In genomic region chr22:45554040-45554406, GRCh38 we compare ENCODE assay signal across 9 cellular contexts. TPM values are rescaled to one million over a fixed set of nuclear protein-coding genes. Genes with fewer than 3 reads are reported as not detected.
DNase-seq lines count a peak whose midpoint lies in the region; ATAC-seq, FAIRE-seq and TF ChIP-seq lines count a peak whose summit lies in the region.
"Had no signal": no experiment of that assay in that cellular context is flagged by ENCODE, and none has a peak within 500 bp of the region (broad histone marks: within the 10 kb centered on the region; RNA-seq: fewer than 3 reads in every experiment).

No MANE protein-coding gene starts in this region.

- H2BK20ac ChIP-seq in IMR-90 (ENCODE audit: low read depth, low read length): peak overlapping the region; percentile 36

- TF ChIP-seq POLR2A in IMR-90 (IDR thresholded peaks at IDR 0.05; ENCODE audit: low read depth, low read length): no peak
- no peak for TF ChIP-seq POLR2A in adrenal gland (IDR thresholded peaks at IDR 0.05)
- TF ChIP-seq POLR2A in HepG2 (IDR thresholded peaks at IDR 0.05; ENCODE audit: insufficient read depth in 1 of 2, low read depth in 2 of 2, low read length in 2 of 2): no peak
- TF ChIP-seq POLR2A in thyroid gland (IDR thresholded peaks at IDR 0.05): no peak

- peak overlapping the region; percentile 26; the same call in 1 of the 2 replicates for H3K23ac ChIP-seq in IMR-90 (ENCODE audit: low read depth, low read length)

- no peak for FAIRE-seq in HepG2 (lab: Jason Lieb, UNC)

- peaks cover 49% of the 10 kb centered on the region for H3K36me3 ChIP-seq in IMR-90 (ENCODE audit: control insufficient read depth, insufficient read depth, low read length)
- no peaks in the 10 kb centered on the region for H3K36me3 ChIP-seq in adrenal gland (replicated peaks in 1 of 2)
- H3K36me3 ChIP-seq in HepG2 (replicated peaks in 1 of 2; ENCODE audit: control insufficient read depth in 1 of 2, insufficient read depth in 2 of 2, low read length in 2 of 2): peaks cover 8 to 11% of the 10 kb centered on the region in 2 experiments; a peak in 2 of 5 replicates
- no peaks in the 10 kb centered on the region for H3K36me3 ChIP-seq in thyroid gland

- intact Hi-C loops in IMR-90 (cut with micrococcal nuclease) (loop anchor here (10.0 kb wide), 1 partner anchor 449 kb away; no protein-coding TSS in a partner anchor), adrenal gland (cut with DNase I) (loop anchor here (5.0 kb wide), 3 partner anchors 107 to 282 kb away; no protein-coding TSS in a partner anchor), HepG2 (cut with micrococcal nuclease; ENCODE audit: unreplicated experiment) (loop anchor here (10.0 kb wide), 2 partner anchors 49 to 289 kb away; partner anchors contain the start of gene FBLN1), thyroid gland (cut with DNase I) (loop anchor here (5.0 kb wide), 2 partner anchors 282 to 452 kb away; no protein-coding TSS in a partner anchor)

- POLR2A ChIA-PET in IMR-90 (lab: Charles Lee; ENCODE audit: unreplicated experiment): no interaction called here
- POLR2A ChIA-PET in HepG2 (lab: Yijun Ruan, JAX): interaction anchor here (1.1 to 1.5 kb wide), 2 partner anchors 50 to 113 kb away, joined by 4 to 6 read pairs; no protein-coding TSS in a partner anchor

- CTCF ChIA-PET in IMR-90 (lab: Yijun Ruan, JAX) (interaction anchor here (0.7 to 1.5 kb wide), 4 partner anchors 15 to 112 kb away, joined by 3 to 8 read pairs (median 4); no protein-coding TSS in a partner anchor), HepG2 (lab: Yijun Ruan, JAX; ENCODE audit: low intra/inter-chr PET ratio, low total read pairs) (interaction anchor here (1.8 to 2.3 kb wide), 3 partner anchors 113 to 285 kb away, joined by 6 to 32 read pairs (median 8); no protein-coding TSS in a partner anchor)

- H2BK120ac ChIP-seq in IMR-90 (ENCODE audit: low read depth, low read length): peak overlapping the region; percentile 80

- no peak overlapping the region; the same call in 1 of the 2 replicates for H3K18ac ChIP-seq in IMR-90 (ENCODE audit: low read depth, low read length)

- H3K27ac ChIP-seq in IMR-90 (ENCODE audit: insufficient read depth, low read length): peak overlapping the region; percentile 82; the same call in 1 of the 2 replicates
- H3K27ac ChIP-seq in adrenal gland: peak overlapping the region in 3 of 5 donors; percentile 65 to 87 (median 76)
- H3K27ac ChIP-seq in HepG2 (ENCODE audit: extremely low read length, insufficient read depth, low read length): no peak overlapping the region
- H3K27ac ChIP-seq in thyroid gland: peak overlapping the region in 2 of 3 donors; percentile 11 to 26

- peak overlapping the region; percentile 5 for H2AK9ac ChIP-seq in IMR-90 (replicated peaks; ENCODE audit: low read depth, low read length, poor library complexity)

- H2BK5ac ChIP-seq in IMR-90 (ENCODE audit: low read depth, low read length, poor library complexity, severe bottlenecking): peak overlapping the region; percentile 6

- peak overlapping the region; percentile 82 for H4K91ac ChIP-seq in IMR-90 (ENCODE audit: insufficient read depth, low read depth, low read length)

- ATAC-seq in IMR-90 (ENCODE audit: low read depth) (no peak), HepG2 (no peak; the same call in 2 of the 3 replicates)

- H3K4me3 ChIP-seq in IMR-90 (ENCODE audit: insufficient read depth, low read depth, low read length) (no peak overlapping the region), adrenal gland (no peak overlapping the region), HepG2 (replicated peaks in 1 of 3; ENCODE audit: insufficient read depth in 1 of 3, low read depth in 2 of 3, low read length in 3 of 3) (no peak overlapping the region; a peak in 1 of 6 replicates), thyroid gland (replicated peaks in 1 of 3) (no peak overlapping the region)

- dilution Hi-C loops in IMR-90 (cut with HindIII; ENCODE audit: low sequenced_read_pairs, unreplicated experiment): no loop called here

- H3K4ac ChIP-seq in IMR-90 (ENCODE audit: low read depth, low read length): peak overlapping the region; percentile 82

- TF ChIP-seq RAD21 in IMR-90 (IDR thresholded peaks at IDR 0.05; ENCODE audit: low read length): no peak
- TF ChIP-seq RAD21 in HepG2 (CRISPR knock-in tag; IDR thresholded peaks at IDR 0.05): no peak

- BruUV-seq in IMR-90 (replicated peaks; lab: Mats Ljungman, UMichigan): no TSS peak
- no TSS peak for BruUV-seq in HepG2 (replicated peaks; lab: Mats Ljungman, UMichigan)

- no peak for DNase-seq in IMR-90
- peak in 1 of 7 donors; percentile 26 for DNase-seq in adrenal gland
- no peak for DNase-seq in HepG2 (ENCODE audit: low spot score)
- DNase-seq in thyroid gland: no peak
- DNase-seq in Kasumi-1 (lab: John Stamatoyannopoulos, UW): no peak
- no peak for DNase-seq in inferior parietal cortex (ENCODE audit: extremely low spot score)
- no peak for DNase-seq in NCI-H1105 treated with DMSO at 0.1 percent for 48 hours (lab: John Stamatoyannopoulos, UW)
- no peak for DNase-seq in iPS-NIHi11 (ENCODE audit: low spot score)

- H3K4me2 ChIP-seq in IMR-90 (ENCODE audit: low read depth, low read length): no peak overlapping the region
- no peak overlapping the region; the same call in 1 of the 2 replicates for H3K4me2 ChIP-seq in HepG2 (ENCODE audit: low read depth, low read length)

- H3K79me1 ChIP-seq in IMR-90 (ENCODE audit: low read depth in 1 of 2, low read length in 2 of 2): peaks cover 0 to 26% of the 10 kb centered on the region in 2 experiments; a peak in 2 of 4 replicates

- H3K9me1 ChIP-seq in IMR-90 (ENCODE audit: insufficient read depth, low read length): peaks cover 16% of the 10 kb centered on the region

- TF ChIP-seq EP300 in HepG2 (IDR thresholded peaks at IDR 0.05; ENCODE audit: low read depth in 2 of 2, low read length in 2 of 2) (no peak), HepG2 (CRISPR knock-in tag; IDR thresholded peaks at IDR 0.05; ENCODE audit: borderline replicate concordance) (no peak)

- H3K79me2 ChIP-seq in HepG2 (ENCODE audit: insufficient read depth, low read length): no peaks in the 10 kb centered on the region

- no peaks in the 10 kb centered on the region; the same call in 1 of the 2 replicates for H3K9me3 ChIP-seq in IMR-90 (ENCODE audit: control insufficient read depth, insufficient read depth, low read length)
- no peaks in the 10 kb centered on the region for H3K9me3 ChIP-seq in adrenal gland (replicated peaks in 1 of 3)
- no peaks in the 10 kb centered on the region for H3K9me3 ChIP-seq in HepG2 (ENCODE audit: low read length)
- H3K9me3 ChIP-seq in thyroid gland: no peaks in the 10 kb centered on the region

- no peak overlapping the region for H3K9ac ChIP-seq in IMR-90 (ENCODE audit: low read depth, low read length)
- H3K9ac ChIP-seq in HepG2 (ENCODE audit: insufficient read depth, low read depth, low read length): no peak overlapping the region

- H2AK5ac ChIP-seq in IMR-90 (ENCODE audit: low read depth, low read length): peak overlapping the region; percentile 92

- in situ Hi-C loops in IMR-90 (cut with MboI; ENCODE audit: low sequenced_read_pairs) (loop anchor here (5.0 to 25.0 kb wide), 3 partner anchors 102 to 567 kb away; no protein-coding TSS in a partner anchor), HepG2 (cut with HindIII; ENCODE audit: extremely low pct_ligation_motif_present, low pct_unique_long_range_greater_than_20kb) (loop anchor here (5.0 kb wide), 2 partner anchors 112 to 287 kb away; no protein-coding TSS in a partner anchor)

- H3K56ac ChIP-seq in IMR-90 (ENCODE audit: extremely low read depth, insufficient read depth, low read length): no peak overlapping the region

- H4K20me1 ChIP-seq in IMR-90 (ENCODE audit: insufficient read depth, low read length) (peaks cover 7% of the 10 kb centered on the region), HepG2 (ENCODE audit: insufficient read depth, low read length) (no peaks in the 10 kb centered on the region)

- TF ChIP-seq CTCF in IMR-90 (conservative IDR thresholded peaks at IDR 0.05; ENCODE audit: low read depth, low read length): no peak
- TF ChIP-seq CTCF in adrenal gland (IDR thresholded peaks at IDR 0.05): peak in 2 of 6 experiments; percentile 4 to 13
- 0 out of 2 replicates have a peak, but pooled peaks have one; percentile 11 for TF ChIP-seq CTCF in HepG2 (CRISPR knock-in tag; IDR thresholded peaks at IDR 0.05)
- TF ChIP-seq CTCF in thyroid gland (IDR thresholded peaks at IDR 0.05): peak in 1 of 6 experiments; percentile 9

- H4K5ac ChIP-seq in IMR-90 (ENCODE audit: low read depth, low read length): no peak overlapping the region

- H3K27me3 ChIP-seq in IMR-90 (ENCODE audit: control insufficient read depth, insufficient read depth, low read length): no peaks in the 10 kb centered on the region
- no peaks in the 10 kb centered on the region for H3K27me3 ChIP-seq in adrenal gland
- no peaks in the 10 kb centered on the region for H3K27me3 ChIP-seq in HepG2 (ENCODE audit: control insufficient read depth in 1 of 2, insufficient read depth in 2 of 2, low read length in 2 of 2)
- H3K27me3 ChIP-seq in thyroid gland: no peaks in the 10 kb centered on the region

- H3K4me1 ChIP-seq in IMR-90 (ENCODE audit: control insufficient read depth, insufficient read depth, low read length) (peaks cover 36% of the 10 kb centered on the region), adrenal gland (replicated peaks in 1 of 2) (peaks cover 6 to 35% of the 10 kb centered on the region in 2 donors), HepG2 (ENCODE audit: insufficient read depth, low read length) (peaks cover 31% of the 10 kb centered on the region), thyroid gland (peaks cover 9 to 35% of the 10 kb centered on the region in 2 donors)

- peak overlapping the region in 1 of 2 experiments; percentile 61; a peak in 1 of 4 replicates for H4K8ac ChIP-seq in IMR-90 (ENCODE audit: low read depth in 2 of 2, low read length in 2 of 2)

- H2BK15ac ChIP-seq in IMR-90 (ENCODE audit: low read depth, low read length): peak overlapping the region; percentile 31; the same call in 1 of the 3 replicates

- H3K14ac ChIP-seq in IMR-90 (replicated peaks; ENCODE audit: low read depth, low read length): peak overlapping the region; percentile 59; the same call in 1 of the 2 replicates

- H2AFZ ChIP-seq in IMR-90 (replicated peaks; ENCODE audit: low read length, poor library complexity) (peak overlapping the region; percentile 74), HepG2 (ENCODE audit: low read length) (no peak overlapping the region)

- 61% methylated on average over 5 of the region's 16 CpGs; no CpG with 5 or more reads in 1 of the 2 experiments for WGBS in IMR-90 (ENCODE audit: extremely low coverage in 2 of 2, insufficient read length in 1 of 2), 2 experiments
- WGBS in adrenal gland, 4 donors: 43 to 54% (median 45%) methylated on average over 12 to 16 of the region's 16 CpGs
- 73% methylated on average over 16 of the region's 16 CpGs for WGBS in HepG2 (ENCODE audit: low lambda C conversion rate)
- 48 to 60% methylated on average over 14 to 16 of the region's 16 CpGs for WGBS in thyroid gland, 2 donors

RNA-seq across cellular contexts. Expression of gene FBLN1, which starts 51.3 kb away (rescaled TPM):
- total RNA-seq in IMR-90 (2012; rRNA removed) (11.3 and 11.4 TPM in 2 replicates), adrenal gland (100 to 1,000 TPM; 113 to 387 (median 243) TPM), HepG2 (2016; rRNA removed; fragmentation: Illumina TruSeq; extraction: Trizol) (21.6 and 37.3 TPM in 2 replicates), thyroid gland (100 to 1,000 TPM in 3 of 4 donors, 10 to 100 TPM in 1; 52.3 to 199 (median 163) TPM)
- polyA plus RNA-seq in IMR-90 (2012; rRNA removed) (80.8 and 87.9 TPM in 2 replicates), adrenal gland (100 to 1,000 TPM in 1 of 3 donors, 10 to 100 TPM in 2; 42.1 to 139 (median 83.6) TPM), HepG2 (2011; rRNA removed) (103 and 108 TPM in 2 replicates)
- polyA plus RNA-seq in IMR-90 (2012; cell fraction: cytosol; rRNA removed): 107 and 230 TPM in 2 replicates
- 78.8 and 81.4 TPM in 2 replicates for polyA plus RNA-seq in IMR-90 (2012; cell fraction: nucleus; rRNA removed; ENCODE audit: low replicate concordance)
- 8.8 and 10.2 TPM in 2 replicates for total RNA-seq in HepG2 (2016; cell fraction: cytosol; rRNA removed; fragmentation: Illumina TruSeq; extraction: Trizol; ENCODE audit: low read depth)
- total RNA-seq in HepG2 (2016; cell fraction: insoluble cytoplasmic fraction; rRNA removed; fragmentation: Illumina TruSeq; extraction: Trizol): 17.3 and 38.6 TPM in 2 replicates
- 18.8 and 20.1 TPM in 2 replicates for total RNA-seq in HepG2 (2016; cell fraction: membrane; rRNA removed; fragmentation: Illumina TruSeq; extraction: Trizol)
- total RNA-seq in HepG2 (2016; cell fraction: nucleus; rRNA removed; fragmentation: Illumina TruSeq; extraction: Trizol): 59.3 and 79.5 TPM in 2 replicates
- polyA plus RNA-seq in HepG2 (2011; cell fraction: cytosol; rRNA removed): 113 and 152 TPM in 2 replicates
- polyA plus RNA-seq in HepG2 (2011; cell fraction: nucleus; rRNA removed): 98.0 and 115 TPM in 2 replicates
- 98.1 and 136 TPM in 2 replicates for polyA plus RNA-seq in HepG2 (2012)
- 21.8 and 25.0 TPM in 2 replicates for polyA plus RNA-seq in HepG2 (2016; cell fraction: cytosol; fragmentation: Illumina TruSeq; extraction: Trizol; ENCODE audit: low read depth)
- polyA plus RNA-seq in HepG2 (2016; cell fraction: insoluble cytoplasmic fraction; fragmentation: Illumina TruSeq; extraction: Trizol; ENCODE audit: low read depth): 38.9 and 51.0 TPM in 2 replicates
- polyA plus RNA-seq in HepG2 (2016; cell fraction: membrane; fragmentation: Illumina TruSeq; extraction: Trizol; ENCODE audit: low read depth): 28.4 and 31.5 TPM in 2 replicates
- polyA plus RNA-seq in HepG2 (2016; cell fraction: nucleus; fragmentation: Illumina TruSeq; extraction: Trizol; ENCODE audit: insufficient read depth, low read depth): 173 and 175 TPM in 2 replicates
- 21.3 and 128 TPM in 2 replicates for polyA minus RNA-seq in HepG2 (2011; rRNA and poly(A)+ RNA removed; ENCODE audit: low replicate concordance)
- polyA minus RNA-seq in HepG2 (2011; cell fraction: cytosol; rRNA and poly(A)+ RNA removed): 68.7 and 81.8 TPM in 2 replicates
- 30.7 and 34.8 TPM in 2 replicates for polyA minus RNA-seq in HepG2 (2011; cell fraction: nucleus; rRNA and poly(A)+ RNA removed)
- total RNA-seq: activated T-cell treated with anti-CD3 and anti-CD28 coated beads, Interleukin-2, amount 50 U/mL, for 72 hours had no signal
